8 cellular contexts compared by ENCODE assay signal in the genomic region with DNA sequence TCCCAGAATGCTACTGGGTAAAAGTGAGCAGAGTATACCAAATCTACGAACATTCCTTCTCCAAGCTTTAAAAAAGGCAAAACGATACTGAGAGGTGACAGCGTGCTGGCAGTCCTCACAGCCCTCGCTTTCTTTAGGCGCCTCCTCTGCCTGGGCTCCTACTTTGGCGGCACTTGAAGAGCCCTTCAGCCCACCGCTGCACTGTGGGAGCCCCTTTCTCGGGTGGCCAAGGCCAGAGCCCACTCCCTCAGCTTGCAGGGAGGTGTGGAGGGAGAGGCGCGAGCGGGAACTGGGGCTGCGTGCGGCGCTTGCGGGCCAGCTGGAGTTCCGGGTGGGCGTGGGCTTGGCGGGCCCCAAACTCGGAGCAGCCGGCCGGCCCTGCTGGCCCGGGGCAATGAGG. TPM values are rescaled to one million over a fixed set of nuclear protein-coding genes. Genes with fewer than 3 reads are reported as not detected.
DNase-seq lines count a peak whose midpoint lies in the region; ATAC-seq, FAIRE-seq and TF ChIP-seq lines count a peak whose summit lies in the region.
"Not testable (repeated sequence)": the region's sequence is repeated elsewhere in the genome, so short reads cannot be mapped to it uniquely, and the experiment has no call there.

No MANE protein-coding gene starts in this region.

- intact Hi-C loops in activated CD4-positive, alpha-beta T cell treated with anti-CD3 and anti-CD28 coated beads, Interleukin-2, amount 10 ng/mL, durations not matched to agents 24 days and 14 days (cut with micrococcal nuclease); heart left ventricle (cut with DNase I); tibial artery (cut with DNase I; ENCODE audit: low total_unique reads): not testable (repeated sequence)

- not testable (repeated sequence) for H3K27me3 Mint-ChIP-seq in activated CD4-positive, alpha-beta T cell treated with anti-CD3 and anti-CD28 coated beads, Interleukin-2, amount 10 ng/mL, durations not matched to agents 24 days and 14 days

- not testable (repeated sequence) for H3K27ac Mint-ChIP-seq in activated CD4-positive, alpha-beta T cell treated with anti-CD3 and anti-CD28 coated beads, Interleukin-2, amount 10 ng/mL, durations not matched to agents 24 days and 14 days

- not testable (repeated sequence) for H3K4me1 Mint-ChIP-seq in activated CD4-positive, alpha-beta T cell treated with anti-CD3 and anti-CD28 coated beads, Interleukin-2, amount 10 ng/mL, durations not matched to agents 24 days and 14 days

- peak overlapping the region; percentile 37 for H3K4me3 Mint-ChIP-seq in activated CD4-positive, alpha-beta T cell treated with anti-CD3 and anti-CD28 coated beads, Interleukin-2, amount 10 ng/mL, durations not matched to agents 24 days and 14 days

- H3K4me1 ChIP-seq in heart left ventricle, result peaks cover 0 to 16% (median 5%) of the 10 kb centered on the region in 12 donors
- not testable (repeated sequence) for H3K4me1 ChIP-seq in mononuclear cell (ENCODE audit: insufficient read depth, low read length)
- H3K4me1 ChIP-seq in tibial artery, result peaks cover 0 to 18% (median 8%) of the 10 kb centered on the region in 4 donors

- H3K36me3 ChIP-seq in bronchial epithelial cell (ENCODE audit: control insufficient read depth, insufficient read depth, low read length); heart left ventricle; tibial artery: not testable (repeated sequence)

- not testable (repeated sequence) for TF ChIP-seq CTCF in bronchial epithelial cell (IDR thresholded peaks at IDR 0.05; ENCODE audit: insufficient read depth, low read length, severe bottlenecking); heart left ventricle (IDR thresholded peaks at IDR 0.05); tibial artery (IDR thresholded peaks at IDR 0.05)

- TF ChIP-seq POLR2A in heart left ventricle (IDR thresholded peaks at IDR 0.05), result not testable (repeated sequence)

- H3K27ac ChIP-seq in heart left ventricle (peak overlapping the region in 5 of 12 donors; percentile 20 to 70 (median 40)), skin epidermis (peak overlapping the region in 17 of 21 experiments; percentile 19 to 82 (median 61)), tibial artery (peak overlapping the region; percentile 56 to 78)

- not testable (repeated sequence) for ATAC-seq in heart left ventricle

- not testable (repeated sequence) for H3K36me3 Mint-ChIP-seq in activated CD4-positive, alpha-beta T cell treated with anti-CD3 and anti-CD28 coated beads, Interleukin-2, amount 10 ng/mL, durations not matched to agents 24 days and 14 days (ENCODE audit: low read depth)

- not testable (repeated sequence) for H3K27me3 ChIP-seq in bronchial epithelial cell (ENCODE audit: control insufficient read depth, insufficient read depth, low read length); heart left ventricle; mononuclear cell (ENCODE audit: insufficient read depth, low read length); tibial artery

- 20 to 59% (median 35%) methylated on average over 8 to 22 of the region's 22 CpGs for WGBS in heart left ventricle, 4 donors

- H3K9me3 Mint-ChIP-seq in activated CD4-positive, alpha-beta T cell treated with anti-CD3 and anti-CD28 coated beads, Interleukin-2, amount 10 ng/mL, durations not matched to agents 24 days and 14 days, result not testable (repeated sequence)

- FAIRE-seq in bronchial epithelial cell (lab: Jason Lieb, UNC), result not testable (repeated sequence)

- not testable (repeated sequence) for H3K9me3 ChIP-seq in heart left ventricle; mononuclear cell (ENCODE audit: low read depth, low read length); tibial artery

- peak overlapping the region; percentile 3 for H3K4me3 ChIP-seq in bronchial epithelial cell (ENCODE audit: low read depth, low read length)
- H3K4me3 ChIP-seq in heart left ventricle, result peak overlapping the region; percentile 2 to 66 (median 55)
- peak overlapping the region; percentile 33 for H3K4me3 ChIP-seq in mononuclear cell (ENCODE audit: low read length)
- H3K4me3 ChIP-seq in skin epidermis, result peak overlapping the region; percentile 19 to 50 (median 37)
- peak overlapping the region; percentile 53 to 55 for H3K4me3 ChIP-seq in tibial artery

- DNase-seq in DMS53 (lab: John Stamatoyannopoulos, UW) (peak; percentile 33), activated gamma-delta T cell (lab: John Stamatoyannopoulos, UW) (peak; percentile 12), heart left ventricle (peak in 1 of 5 donors; percentile 28)
- DNase-seq in activated CD4-positive, alpha-beta T cell treated with anti-CD3 and anti-CD28 coated beads, Interleukin-2, amount 10 ng/mL, durations not matched to agents 24 days and 14 days, result peak; percentile 66
- DNase-seq in bronchial epithelial cell (ENCODE audit: low read depth); tibial artery: not testable (repeated sequence)

RNA-seq across cellular contexts. Expression of a gene that starts 34.1 kb away (rescaled TPM):
- total RNA-seq in activated CD4-positive, alpha-beta T cell treated with anti-CD3 and anti-CD28 coated beads, Interleukin-2, amount 10 ng/mL, durations not matched to agents 24 days and 14 days, result 56.9 and 58.2 TPM in 2 replicates
- 7.1 and 13.7 TPM in 2 replicates for total RNA-seq in bronchial epithelial cell
- 10 to 100 TPM; 11.2 to 45.5 (median 29.9) TPM for total RNA-seq in heart left ventricle
- 10 to 100 TPM in 1 of 2 donors, 1 to 10 TPM in 1; 4.5 to 15.8 TPM for polyA plus RNA-seq in heart left ventricle
- total RNA-seq in mononuclear cell, result 52.9 TPM

Comparison
In these comparisons a context has a peak if more than half of its experiments do, and no peak if none do; other contexts are left out.
1. H3K4me3 ChIP-seq: peak in every context shown above with its lines; median percentile 55 in heart left ventricle; 54 in tibial artery; 37 in skin epidermis; 33 in mononuclear cell; 3 in bronchial epithelial cell.